9 cellular contexts compared by ENCODE assay signal in the genomic region with DNA sequence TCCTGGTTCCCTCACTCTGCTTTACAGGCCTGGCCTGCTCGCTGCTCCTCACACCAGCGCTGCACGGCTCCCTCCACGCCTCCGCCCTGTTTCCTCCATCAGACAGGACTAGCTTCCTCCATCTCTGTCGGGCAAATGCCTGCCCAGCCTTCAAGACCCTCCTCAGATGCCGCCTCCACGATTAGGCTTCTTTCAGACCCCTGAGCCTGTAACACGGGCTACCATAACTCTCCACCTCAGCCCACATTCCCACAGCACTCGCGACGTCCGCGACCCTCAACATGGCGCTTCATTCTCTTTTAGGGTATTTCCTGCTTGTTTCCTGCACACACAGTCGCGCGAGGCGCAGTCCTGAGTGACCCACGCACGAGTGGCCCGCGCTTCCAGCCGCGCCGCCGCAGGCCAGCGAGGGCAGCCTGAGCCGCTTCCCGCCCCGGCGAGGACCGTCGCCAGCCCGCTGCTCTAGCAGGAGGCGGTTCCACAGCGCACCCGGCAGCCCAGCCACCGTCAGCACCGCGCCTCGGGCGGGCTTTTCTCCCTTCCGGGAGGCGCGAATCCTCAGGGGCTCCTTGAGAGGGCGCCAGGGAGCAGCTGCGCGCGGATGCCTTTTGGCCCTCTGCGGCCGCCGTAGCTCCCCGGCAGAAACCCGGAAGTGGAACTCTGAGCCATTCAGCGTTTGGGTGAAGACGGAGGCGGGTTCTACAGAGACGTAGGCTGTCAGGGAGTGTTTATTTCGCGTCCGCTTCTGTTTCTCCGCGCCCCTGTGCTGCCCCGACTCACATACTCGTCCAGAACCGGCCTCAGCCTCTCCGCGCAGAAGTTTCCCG. TPM values are rescaled to one million over a fixed set of nuclear protein-coding genes. Genes with fewer than 3 reads are reported as not detected.
A peak's percentile ranks its signal among the peaks of the same experiment; 100 is the strongest.
DNase-seq lines count a peak whose midpoint lies in the region; ATAC-seq, FAIRE-seq and TF ChIP-seq lines count a peak whose summit lies in the region.
"Had no signal": no experiment of that assay in that cellular context is flagged by ENCODE, and none has a peak within 500 bp of the region (broad histone marks: within the 10 kb centered on the region; RNA-seq: fewer than 3 reads in every experiment).

A gene (plus strand): TSS at position 695 of the 827 bp plus-strand sequence. CDS start 138 bp downstream, outside the sequence.

- ATAC-seq in HG03460 (IDR thresholded peaks at IDR 0.05; ENCODE audit: unreplicated experiment): peak; percentile 100
- ATAC-seq in activated CD4-positive, alpha-beta T cell treated with anti-CD3 and anti-CD28 coated beads for 36 hours: peak; percentile 99

- H3K27me3 ChIP-seq in AG04450 (ENCODE audit: control insufficient read depth, insufficient read depth, low read length): no peaks in the 10 kb centered on the region
- no peaks in the 10 kb centered on the region for H3K27me3 ChIP-seq in dorsolateral prefrontal cortex

- intact Hi-C loops in activated CD4-positive, alpha-beta T cell treated with anti-CD3 and anti-CD28 coated beads for 36 hours (cut with DNase I, micrococcal nuclease): loop anchor here in 1 of 2 experiments (5.0 kb wide), 1 partner anchor 82 kb away; no protein-coding TSS in a partner anchor
- intact Hi-C loops in dorsolateral prefrontal cortex (cut with DNase I): no loop called here

- peak within 1 kb of the TSS; percentile 86 for H3K4me3 ChIP-seq in AG04450 (ENCODE audit: low read depth, low read length)
- H3K4me3 ChIP-seq in dorsolateral prefrontal cortex: peak within 1 kb of the TSS; percentile 72 to 98 (median 92)

- H3K9me3 Mint-ChIP-seq in activated CD4-positive, alpha-beta T cell treated with anti-CD3 and anti-CD28 coated beads for 36 hours (ENCODE audit: low read depth): peaks cover 6% of the 10 kb centered on the region

- H3K27ac Mint-ChIP-seq in activated CD4-positive, alpha-beta T cell treated with anti-CD3 and anti-CD28 coated beads for 36 hours: peak within 1 kb of the TSS; percentile 97

- FAIRE-seq in GM19239 (lab: Jason Lieb, UNC): no peak
- FAIRE-seq: endometrium had no signal

- CTCF ChIA-PET in AG04450 (lab: Charles Lee): interaction anchor here (0.6 to 1.1 kb wide), 4 partner anchors 8 to 790 kb away, joined by 3 to 5 read pairs (median 3); no protein-coding TSS in a partner anchor
- CTCF ChIA-PET in activated CD4-positive, alpha-beta T cell treated with anti-CD3 and anti-CD28 coated beads for 36 hours (lab: Charles Lee): interaction anchor here (0.6 to 0.8 kb wide), 2 partner anchors 27 to 409 kb away, joined by 3 read pairs; no protein-coding TSS in a partner anchor

- peak; percentile 88 for DNase-seq in AG04450 (ENCODE audit: low read depth, low spot score)
- DNase-seq in GM19239 (ENCODE audit: insufficient read length, low spot score): peak; percentile 70
- DNase-seq in activated CD4-positive, alpha-beta T cell treated with anti-CD3 and anti-CD28 coated beads for 36 hours: peak; percentile 96
- peak; percentile 86 to 95 (median 90) for DNase-seq in dorsolateral prefrontal cortex
- DNase-seq in lung microvascular endothelial cell (ENCODE audit: low read depth in 2 of 2): peak; percentile 96 to 97
- DNase-seq in stimulated activated CD8-positive, alpha-beta memory T cell treated with anti-CD3 and anti-CD28 coated beads, Interleukin-12 subunit alpha, Interleukin-12 subunit beta, amount 100 ng/mL, for 24 hours (ENCODE audit: extremely low read depth): peak; percentile 88
- DNase-seq in NCI-H446 treated with DMSO at 0.1 percent for 48 hours (lab: John Stamatoyannopoulos, UW): no peak

- H3K9me3 ChIP-seq in AG04450 (ENCODE audit: control insufficient read depth, insufficient read depth, low read length): no peaks in the 10 kb centered on the region

- H3K4me3 Mint-ChIP-seq in activated CD4-positive, alpha-beta T cell treated with anti-CD3 and anti-CD28 coated beads for 36 hours: peak within 1 kb of the TSS; percentile 79

- POLR2A ChIA-PET in AG04450 (lab: Yijun Ruan, JAX): no interaction called here
- POLR2A ChIA-PET in activated CD4-positive, alpha-beta T cell treated with anti-CD3 and anti-CD28 coated beads for 36 hours (lab: Charles Lee): no interaction called here

- H3K27ac ChIP-seq in AG04450 (ENCODE audit: low read depth, low read length) (peak within 1 kb of the TSS; percentile 75), dorsolateral prefrontal cortex (peak within 1 kb of the TSS in 58 of 59 donors; percentile 46 to 97 (median 84))

- peaks cover 45% of the 10 kb centered on the region for H3K4me1 Mint-ChIP-seq in activated CD4-positive, alpha-beta T cell treated with anti-CD3 and anti-CD28 coated beads for 36 hours

- H3K27me3 Mint-ChIP-seq in activated CD4-positive, alpha-beta T cell treated with anti-CD3 and anti-CD28 coated beads for 36 hours: no peaks in the 10 kb centered on the region

- H3K36me3 Mint-ChIP-seq in activated CD4-positive, alpha-beta T cell treated with anti-CD3 and anti-CD28 coated beads for 36 hours (ENCODE audit: low read depth): peaks cover 50% of the 10 kb centered on the region

- peak; percentile 94 for TF ChIP-seq CTCF in AG04450 (IDR thresholded peaks at IDR 0.05; ENCODE audit: low read depth, low read length)
- TF ChIP-seq CTCF in dorsolateral prefrontal cortex (IDR thresholded peaks at IDR 0.05 in 54 of 56, conservative IDR thresholded peaks at IDR 0.05 in 2 of 56; ENCODE audit: low read depth in 1 of 56, partially characterized antibody in 56 of 56): peak; percentile 84 to 99 (median 96)

RNA-seq across cellular contexts. Expression of the gene that starts here (rescaled TPM):
- polyA plus RNA-seq in AG04450 (2011; rRNA removed): 16.7 and 26.3 TPM in 2 replicates
- polyA minus RNA-seq in AG04450 (2011; rRNA and poly(A)+ RNA removed): 5.4 and 7.5 TPM in 2 replicates
- total RNA-seq in activated CD4-positive, alpha-beta T cell treated with anti-CD3 and anti-CD28 coated beads for 36 hours: 10 to 100 TPM; 58.1 to 66.8 TPM
- total RNA-seq in dorsolateral prefrontal cortex (10 to 100 TPM; 19.1 to 51.8 (median 33.1) TPM), lung microvascular endothelial cell (21.8 and 24.0 TPM in 2 replicates)
